ENCODE assay signal across 22 cellular contexts in genomic region chr9:12674961-12675360, GRCh38. TPM values are rescaled to one million over a fixed set of nuclear protein-coding genes. Genes with fewer than 3 reads are reported as not detected.
DNase-seq lines count a peak whose midpoint lies in the region; ATAC-seq, FAIRE-seq and TF ChIP-seq lines count a peak whose summit lies in the region.
"Had no signal": no experiment of that assay in that cellular context is flagged by ENCODE, and none has a peak within 500 bp of the region (broad histone marks: within the 10 kb centered on the region; RNA-seq: fewer than 3 reads in every experiment).

No MANE protein-coding gene starts in this region.

- H3K9ac ChIP-seq in astrocyte (ENCODE audit: low read length) (no peak overlapping the region), HepG2 (ENCODE audit: insufficient read depth, low read depth, low read length) (no peak overlapping the region)
- H3K9ac ChIP-seq: BLaER1 had no signal

- DNase-seq in SK-MEL-5 (ENCODE audit: low read depth, low spot score) (peak; percentile 98), astrocyte (ENCODE audit: low read depth) (no peak), HepG2 (ENCODE audit: low spot score) (no peak), NCI-H748 treated with DMSO at 0.1 percent for 48 hours (lab: John Stamatoyannopoulos, UW) (no peak)
- DNase-seq: 8988T; ACHN; BE2C; C1 segment of cervical spinal cord; Caco-2; Calu3; CD4-positive, alpha-beta memory T cell; CD4-positive, CD25-positive, alpha-beta regulatory T cell; CD8-positive, alpha-beta memory T cell; DMS79 treated with DMSO at 0.1 percent for 48 hours; GF-D8 had no signal

- no TSS peak for BruUV-seq in HepG2 (replicated peaks; lab: Mats Ljungman, UMichigan)

- in situ Hi-C loops in SK-MEL-5 (cut with HindIII; ENCODE audit: low pct_unique_long_range_greater_than_20kb, low sequenced_read_pairs), result no loop called here
- in situ Hi-C loops in HepG2 (cut with HindIII; ENCODE audit: extremely low pct_ligation_motif_present, low pct_unique_long_range_greater_than_20kb), result no loop called here

- TF ChIP-seq POLR2A in HepG2 (IDR thresholded peaks at IDR 0.05; ENCODE audit: insufficient read depth in 1 of 2, low read depth in 2 of 2, low read length in 2 of 2), result no peak

- no peak for TF ChIP-seq RAD21 in HepG2 (CRISPR knock-in tag; IDR thresholded peaks at IDR 0.05)

- WGBS in HepG2 (ENCODE audit: low lambda C conversion rate), result 56% methylated on average over 5 of the region's 5 CpGs

- H3K4me3 ChIP-seq in astrocyte (ENCODE audit: insufficient read depth, low read depth, low read length) (no peak overlapping the region), HepG2 (replicated peaks in 1 of 3; ENCODE audit: insufficient read depth in 1 of 3, low read depth in 2 of 3, low read length in 3 of 3) (no peak overlapping the region)
- H3K4me3 ChIP-seq: BLaER1 had no signal

- H2AFZ ChIP-seq in astrocyte (ENCODE audit: low read depth, low read length), result no peak overlapping the region
- no peak overlapping the region for H2AFZ ChIP-seq in HepG2 (ENCODE audit: low read length)

- H3K36me3 ChIP-seq in astrocyte (ENCODE audit: insufficient read depth, low read length), result no peaks in the 10 kb centered on the region
- no peaks in the 10 kb centered on the region for H3K36me3 ChIP-seq in HepG2 (replicated peaks in 1 of 2; ENCODE audit: control insufficient read depth in 1 of 2, insufficient read depth in 2 of 2, low read length in 2 of 2)
- H3K36me3 ChIP-seq: BE2C, BLaER1 had no signal

- no peaks in the 10 kb centered on the region for H3K36me3 Mint-ChIP-seq in astrocyte (ENCODE audit: low read depth, unreplicated experiment)
- H3K36me3 Mint-ChIP-seq: CD14-positive monocyte; CD4-positive, alpha-beta memory T cell; CD4-positive, CD25-positive, alpha-beta regulatory T cell; CD8-positive, alpha-beta memory T cell had no signal

- POLR2A ChIA-PET in HepG2 (lab: Yijun Ruan, JAX), result no interaction called here

- H3K4me1 ChIP-seq in astrocyte (ENCODE audit: insufficient read depth, low read length) (no peaks in the 10 kb centered on the region), HepG2 (ENCODE audit: insufficient read depth, low read length) (no peaks in the 10 kb centered on the region)
- H3K4me1 ChIP-seq: BE2C, BLaER1, Caco-2 had no signal

- CTCF ChIA-PET in HepG2 (lab: Yijun Ruan, JAX; ENCODE audit: low intra/inter-chr PET ratio, low total read pairs), result no interaction called here

- intact Hi-C loops in HepG2 (cut with micrococcal nuclease; ENCODE audit: unreplicated experiment), result no loop called here

- H3K27ac Mint-ChIP-seq in astrocyte (ENCODE audit: unreplicated experiment), result no peak overlapping the region
- H3K27ac Mint-ChIP-seq: CD14-positive monocyte; CD4-positive, alpha-beta memory T cell; CD4-positive, CD25-positive, alpha-beta regulatory T cell; CD8-positive, alpha-beta memory T cell had no signal

- H3K9me3 Mint-ChIP-seq in astrocyte (ENCODE audit: unreplicated experiment), result no peaks in the 10 kb centered on the region

- H4K20me1 ChIP-seq in astrocyte (ENCODE audit: insufficient read depth, low read length) (no peaks in the 10 kb centered on the region), HepG2 (ENCODE audit: insufficient read depth, low read length) (no peaks in the 10 kb centered on the region)
- H4K20me1 ChIP-seq: BLaER1 had no signal

- no peak for TF ChIP-seq EP300 in HepG2 (IDR thresholded peaks at IDR 0.05; ENCODE audit: low read depth in 2 of 2, low read length in 2 of 2)
- TF ChIP-seq EP300 in HepG2 (CRISPR knock-in tag; IDR thresholded peaks at IDR 0.05; ENCODE audit: borderline replicate concordance), result no peak

- TF ChIP-seq CTCF in astrocyte (IDR thresholded peaks at IDR 0.05; ENCODE audit: insufficient read depth, low read depth, low read length), result no peak
- TF ChIP-seq CTCF in HepG2 (CRISPR knock-in tag; IDR thresholded peaks at IDR 0.05), result no peak

- FAIRE-seq in astrocyte (lab: Jason Lieb, UNC) (peak; percentile 17), HepG2 (lab: Jason Lieb, UNC) (no peak)
- FAIRE-seq: D721Med, G401.6, GM12891, GM19239 had no signal

- H3K27me3 ChIP-seq in astrocyte (ENCODE audit: insufficient read depth, low read length) (no peaks in the 10 kb centered on the region), HepG2 (ENCODE audit: control insufficient read depth in 1 of 2, insufficient read depth in 2 of 2, low read length in 2 of 2) (no peaks in the 10 kb centered on the region)
- H3K27me3 ChIP-seq: BE2C, BLaER1 had no signal

- H3K4me2 ChIP-seq in astrocyte (ENCODE audit: low read length) (no peak overlapping the region), HepG2 (ENCODE audit: low read depth, low read length) (no peak overlapping the region)
- H3K4me2 ChIP-seq: BLaER1 had no signal

- H3K79me2 ChIP-seq in astrocyte (ENCODE audit: insufficient read depth, low read length) (no peaks in the 10 kb centered on the region), HepG2 (ENCODE audit: insufficient read depth, low read length) (no peaks in the 10 kb centered on the region)

- ATAC-seq in GM19463 (IDR thresholded peaks at IDR 0.05; ENCODE audit: unreplicated experiment) (no peak), HepG2 (no peak)

- H3K4me1 Mint-ChIP-seq in astrocyte (ENCODE audit: low read depth, unreplicated experiment), result no peaks in the 10 kb centered on the region
- H3K4me1 Mint-ChIP-seq: CD14-positive monocyte; CD4-positive, alpha-beta memory T cell; CD4-positive, CD25-positive, alpha-beta regulatory T cell; CD8-positive, alpha-beta memory T cell had no signal

- H3K27ac ChIP-seq in astrocyte (ENCODE audit: low read depth, low read length), result no peak overlapping the region
- H3K27ac ChIP-seq in HepG2 (ENCODE audit: extremely low read length, insufficient read depth, low read length), result no peak overlapping the region
- H3K27ac ChIP-seq: BLaER1 had no signal

- H3K4me3 Mint-ChIP-seq in astrocyte (ENCODE audit: unreplicated experiment), result no peak overlapping the region
- H3K4me3 Mint-ChIP-seq: CD14-positive monocyte; CD4-positive, alpha-beta memory T cell; CD4-positive, CD25-positive, alpha-beta regulatory T cell; CD8-positive, alpha-beta memory T cell had no signal

- no peaks in the 10 kb centered on the region for H3K27me3 Mint-ChIP-seq in astrocyte (ENCODE audit: low read depth, unreplicated experiment)
- H3K27me3 Mint-ChIP-seq: CD4-positive, alpha-beta memory T cell; CD4-positive, CD25-positive, alpha-beta regulatory T cell; CD8-positive, alpha-beta memory T cell had no signal

- no peaks in the 10 kb centered on the region for H3K9me3 ChIP-seq in astrocyte (ENCODE audit: insufficient read depth, low read depth, low read length)
- no peaks in the 10 kb centered on the region for H3K9me3 ChIP-seq in HepG2 (ENCODE audit: low read length)
- H3K9me3 ChIP-seq: BE2C, BLaER1, Caco-2 had no signal

TF ChIP-seq in HepG2, 621 proteins besides CTCF, POLR2A, EP300 and RAD21:
- TF ChIP-seq MYC (CRISPR knock-in tag; IDR thresholded peaks at IDR 0.05; ENCODE audit: borderline replicate concordance) (no peak), KDM1A (CRISPR knock-in tag; IDR thresholded peaks at IDR 0.05) (no peak), REXO4 (CRISPR knock-in tag; IDR thresholded peaks at IDR 0.05; ENCODE audit: borderline replicate concordance) (no peak)
TF ChIP-seq in HepG2: peak in this region for 0.

RNA-seq across cellular contexts. Expression of gene TYRP1, which starts 18.2 kb away (rescaled TPM):
- total RNA-seq in SK-MEL-5 (2014; rRNA removed; shearing (Covaris generic)), result 1,105 and 1,258 TPM in 2 replicates
- polyA plus RNA-seq in SK-MEL-5 (2015; cell fraction: cytosol; rRNA removed), result 457 and 517 TPM in 2 replicates
- polyA plus RNA-seq in SK-MEL-5 (2015; cell fraction: nucleus; rRNA removed), result 286 and 313 TPM in 2 replicates
- 0.26 and 0.73 TPM in 2 replicates for total RNA-seq in astrocyte
- 0.28 TPM in 1 of 2 replicates, not detected in the other for total RNA-seq in HepG2 (2016; rRNA removed; fragmentation: Illumina TruSeq; extraction: Trizol)
- total RNA-seq in HepG2 (2016; cell fraction: cytosol; rRNA removed; fragmentation: Illumina TruSeq; extraction: Trizol; ENCODE audit: low read depth), result not detected in 2 replicates
- total RNA-seq in HepG2 (2016; cell fraction: insoluble cytoplasmic fraction; rRNA removed; fragmentation: Illumina TruSeq; extraction: Trizol), result not detected in 2 replicates
- total RNA-seq in HepG2 (2016; cell fraction: membrane; rRNA removed; fragmentation: Illumina TruSeq; extraction: Trizol), result not detected in 2 replicates
- total RNA-seq in HepG2 (2016; cell fraction: nucleus; rRNA removed; fragmentation: Illumina TruSeq; extraction: Trizol), result not detected in 2 replicates
- polyA plus RNA-seq in HepG2 (2011; rRNA removed), result 0.04 TPM in 1 of 2 replicates, not detected in the other
- not detected in 2 replicates for polyA plus RNA-seq in HepG2 (2011; cell fraction: cytosol; rRNA removed)
- polyA plus RNA-seq in HepG2 (2011; cell fraction: nucleus; rRNA removed), result not detected in 2 replicates
- polyA plus RNA-seq in HepG2 (2012), result not detected in 2 replicates
- 0.06 TPM in 1 of 2 replicates, not detected in the other for polyA plus RNA-seq in HepG2 (2016; cell fraction: cytosol; fragmentation: Illumina TruSeq; extraction: Trizol; ENCODE audit: low read depth)
- not detected in 2 replicates for polyA plus RNA-seq in HepG2 (2016; cell fraction: insoluble cytoplasmic fraction; fragmentation: Illumina TruSeq; extraction: Trizol; ENCODE audit: low read depth)
- polyA plus RNA-seq in HepG2 (2016; cell fraction: membrane; fragmentation: Illumina TruSeq; extraction: Trizol; ENCODE audit: low read depth), result not detected in 2 replicates
- polyA plus RNA-seq in HepG2 (2016; cell fraction: nucleus; fragmentation: Illumina TruSeq; extraction: Trizol; ENCODE audit: insufficient read depth, low read depth), result not detected in 2 replicates
- polyA minus RNA-seq in HepG2 (2011; rRNA and poly(A)+ RNA removed; ENCODE audit: low replicate concordance), result 0.14 TPM in 1 of 2 replicates, not detected in the other
- not detected in 2 replicates for polyA minus RNA-seq in HepG2 (2011; cell fraction: cytosol; rRNA and poly(A)+ RNA removed)
- not detected in 2 replicates for polyA minus RNA-seq in HepG2 (2011; cell fraction: nucleus; rRNA and poly(A)+ RNA removed)
- total RNA-seq: Caco-2; Calu3; CD4-positive, alpha-beta memory T cell; CD4-positive, CD25-positive, alpha-beta regulatory T cell; CD8-positive, alpha-beta memory T cell had no signal
- polyA plus RNA-seq: CD14-positive monocyte; CD4-positive, alpha-beta memory T cell; CD4-positive, CD25-positive, alpha-beta regulatory T cell; CD8-positive, alpha-beta memory T cell had no signal

Comparison
In these comparisons a context has a peak if more than half of its experiments do, and no peak if none do; other contexts are left out.
1. RNA of gene TYRP1, which starts 18.2 kb away (total RNA-seq): 1,105 to 1,258 TPM in SK-MEL-5; 0.26 to 0.73 TPM in astrocyte and 0.28 TPM in HepG2; every median in the first group is over 100 times any median in the second.